8 cellular contexts compared by ENCODE assay signal in the genomic region with DNA sequence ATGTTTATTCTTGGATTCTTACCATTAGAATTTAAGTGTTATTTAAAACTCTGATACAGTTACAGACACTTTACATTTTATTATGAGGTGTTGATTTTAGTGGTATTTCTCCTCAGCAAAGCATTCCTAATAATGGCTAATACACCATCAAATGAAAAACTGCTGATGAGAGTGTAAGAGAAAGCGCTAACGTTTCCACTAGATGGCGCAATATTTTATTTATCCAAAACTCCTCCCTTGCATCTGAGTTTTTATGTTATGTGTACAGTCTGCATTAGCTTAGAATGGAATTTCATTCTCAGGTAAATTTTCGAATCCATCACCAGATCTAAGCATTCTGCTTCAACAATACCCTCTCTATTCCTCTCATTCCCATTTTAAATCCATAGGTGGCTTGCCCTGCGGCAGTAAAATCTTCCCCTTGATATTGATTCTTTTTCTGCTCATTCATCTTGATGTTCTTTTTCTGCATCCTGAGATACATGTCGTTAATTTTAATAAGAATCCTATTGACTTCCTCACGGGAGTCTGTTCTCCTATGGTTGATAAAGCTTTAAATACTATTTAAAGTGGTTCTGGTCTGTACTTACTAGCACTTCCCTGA. TPM values are rescaled to one million over a fixed set of nuclear protein-coding genes. Genes with fewer than 3 reads are reported as not detected.
DNase-seq lines count a peak whose midpoint lies in the region; ATAC-seq and TF ChIP-seq lines count a peak whose summit lies in the region.

No MANE protein-coding gene starts in this region.

- TF ChIP-seq CTCF in AG09319 (IDR thresholded peaks at IDR 0.05; ENCODE audit: low read depth, low read length) (peak; percentile 64), GM13977 (IDR thresholded peaks at IDR 0.05; ENCODE audit: extremely low read depth, insufficient read depth, missing control alignments) (peak; percentile 64), WI38 (IDR thresholded peaks at IDR 0.05; ENCODE audit: low read depth, low read length) (peak; percentile 44; the same call in 1 of the 2 replicates), left ventricle myocardium inferior (IDR thresholded peaks at IDR 0.05; ENCODE audit: borderline replicate concordance) (peak; percentile 79), spleen (IDR thresholded peaks at IDR 0.05 in 8 of 11, conservative IDR thresholded peaks at IDR 0.05 in 3 of 11) (peak in 10 of 11 experiments; percentile 33 to 75 (median 61))

- no peaks in the 10 kb centered on the region for H3K9me3 ChIP-seq in left ventricle myocardium inferior (replicated peaks)
- no peaks in the 10 kb centered on the region for H3K9me3 ChIP-seq in spleen

- H3K4me3 ChIP-seq in WI38 (ENCODE audit: low read depth, low read length) (no peak overlapping the region), left ventricle myocardium inferior (no peak overlapping the region), spleen (no peak overlapping the region)

- WGBS in spleen, 5 donors, result 16 to 17% (median 17%) methylated on average over 7 of the region's 7 CpGs

- H3K4me1 ChIP-seq in left ventricle myocardium inferior (peaks cover 6% of the 10 kb centered on the region), spleen (no peaks in the 10 kb centered on the region)

- ATAC-seq in HG02840 (IDR thresholded peaks at IDR 0.05; ENCODE audit: low FRiP score, unreplicated experiment), result peak; percentile 74

- H3K36me3 ChIP-seq in left ventricle myocardium inferior (no peaks in the 10 kb centered on the region), spleen (no peaks in the 10 kb centered on the region)

- TF ChIP-seq POLR2A in spleen (IDR thresholded peaks at IDR 0.05), result no peak

- H3K27me3 ChIP-seq in left ventricle myocardium inferior (ENCODE audit: low read depth) (no peaks in the 10 kb centered on the region), spleen (replicated peaks in 1 of 7) (no peaks in the 10 kb centered on the region)

- intact Hi-C loops in left ventricle myocardium inferior (cut with micrococcal nuclease) (no loop called here), spleen (cut with DNase I; ENCODE audit: low total_unique reads) (no loop called here)

- in situ Hi-C loops in GM13977 (cut with MboI; ENCODE audit: low pct_unique_long_range_greater_than_20kb, low sequenced_read_pairs, unreplicated experiment), result loop anchor here (10.0 kb wide), 1 partner anchor 48 kb away; no protein-coding TSS in a partner anchor

- DNase-seq in AG09319 (ENCODE audit: extremely low read depth, low read depth), result no peak
- DNase-seq in GM13977 (ENCODE audit: low spot score), result peak; percentile 34
- peak; percentile 32 for DNase-seq in NCI-H1417 treated with DMSO at 0.1 percent for 48 hours (lab: John Stamatoyannopoulos, UW)
- DNase-seq in left ventricle myocardium inferior, result no peak
- no peak for DNase-seq in spleen
- no peak for DNase-seq in activated CD4-positive, alpha-beta T cell treated with anti-CD3 and anti-CD28 coated beads for 48 hours

- H3K27ac ChIP-seq in left ventricle myocardium inferior (replicated peaks) (no peak overlapping the region), spleen (no peak overlapping the region)

RNA-seq across cellular contexts. Expression of gene PRKRA, which starts 53.9 kb away (rescaled TPM):
- total RNA-seq in left ventricle myocardium inferior (48.7 TPM), spleen (10 to 100 TPM; 29.7 to 57.4 (median 37.2) TPM)
- 10 to 100 TPM; 24.3 to 27.7 (median 26.0) TPM for polyA plus RNA-seq in spleen

RNA-seq across cellular contexts. Expression of gene PJVK, which starts 54.1 kb away (rescaled TPM):
- total RNA-seq in left ventricle myocardium inferior (0.91 TPM), spleen (1 to 10 TPM; 1.0 to 3.3 (median 1.7) TPM)
- 1 to 10 TPM; 2.2 to 8.2 (median 4.1) TPM for polyA plus RNA-seq in spleen

Comparison
In these comparisons a context has a peak if more than half of its experiments do, and no peak if none do; other contexts are left out.
1. DNase-seq: peak in GM13977 (single experiment) and NCI-H1417 treated with DMSO at 0.1 percent for 48 hours (single experiment); none in AG09319 (single experiment), left ventricle myocardium inferior (single experiment), spleen (single experiment) and activated CD4-positive, alpha-beta T cell treated with anti-CD3 and anti-CD28 coated beads for 48 hours (single experiment).
2. Peak in every context shown above with its lines, with median percentiles within 50 percentile points of each other: CTCF ChIP-seq.